In genomic region chr4:76993787-76994641, GRCh38 we compare ENCODE assay signal across 7 cellular contexts. TPM values are rescaled to one million over a fixed set of nuclear protein-coding genes. Genes with fewer than 3 reads are reported as not detected.
A peak's percentile ranks its signal among the peaks of the same experiment; 100 is the strongest.
DNase-seq lines count a peak whose midpoint lies in the region; ATAC-seq and TF ChIP-seq lines count a peak whose summit lies in the region.

No MANE protein-coding gene starts in this region.

- no peaks in the 10 kb centered on the region for H3K27me3 ChIP-seq in dorsolateral prefrontal cortex

- H3K9me3 Mint-ChIP-seq in stimulated activated naive CD8-positive, alpha-beta T cell treated with anti-CD3 and anti-CD28 coated beads, Interleukin-15, amount 100 ng/mL, for 72 hours: peaks cover 5 to 7% of the 10 kb centered on the region in 2 donors

- no peak for TF ChIP-seq CTCF in dorsolateral prefrontal cortex (IDR thresholded peaks at IDR 0.05 in 54 of 56, conservative IDR thresholded peaks at IDR 0.05 in 2 of 56; ENCODE audit: low read depth in 1 of 56, partially characterized antibody in 56 of 56)

- POLR2A ChIA-PET in HEK293T (lab: Yijun Ruan, JAX): interaction anchor here (0.8 kb wide), 1 partner anchor 8 kb away, joined by 3 read pairs; no protein-coding TSS in a partner anchor

- H3K4me1 Mint-ChIP-seq in T-helper 17 cell: peaks cover 31% of the 10 kb centered on the region
- H3K4me1 Mint-ChIP-seq in stimulated activated naive CD8-positive, alpha-beta T cell treated with anti-CD3 and anti-CD28 coated beads, Interleukin-15, amount 100 ng/mL, for 72 hours: peaks cover 64% of the 10 kb centered on the region

- H3K27ac ChIP-seq in dorsolateral prefrontal cortex: peak overlapping the region in 42 of 59 donors; percentile 4 to 79 (median 41)

- DNase-seq in T-helper 17 cell: peak in 1 of 3 donors; percentile 36
- DNase-seq in dorsolateral prefrontal cortex: peak in 1 of 10 donors; percentile 37
- DNase-seq in stimulated activated naive CD8-positive, alpha-beta T cell treated with anti-CD3 and anti-CD28 coated beads, Interleukin-15, amount 100 ng/mL, for 72 hours: peak; percentile 57 to 64
- DNase-seq in AG08396 (ENCODE audit: low spot score): no peak
- DNase-seq in HEK293T (ENCODE audit: extremely low spot score): no peak

- no peaks in the 10 kb centered on the region for H3K27me3 Mint-ChIP-seq in T-helper 17 cell
- H3K27me3 Mint-ChIP-seq in stimulated activated naive CD8-positive, alpha-beta T cell treated with anti-CD3 and anti-CD28 coated beads, Interleukin-15, amount 100 ng/mL, for 72 hours: no peaks in the 10 kb centered on the region

- H3K27ac Mint-ChIP-seq in T-helper 17 cell: peak overlapping the region; percentile 69
- peak overlapping the region; percentile 79 to 87 for H3K27ac Mint-ChIP-seq in stimulated activated naive CD8-positive, alpha-beta T cell treated with anti-CD3 and anti-CD28 coated beads, Interleukin-15, amount 100 ng/mL, for 72 hours

- peaks cover 7% of the 10 kb centered on the region for H3K36me3 Mint-ChIP-seq in T-helper 17 cell (ENCODE audit: low read depth)

- ATAC-seq in GM19395 (IDR thresholded peaks at IDR 0.05; ENCODE audit: unreplicated experiment) (peak; percentile 94), HG03175 (IDR thresholded peaks at IDR 0.05; ENCODE audit: unreplicated experiment) (peak; percentile 91), T-helper 17 cell (peak; percentile 76)
- peak; percentile 89 for ATAC-seq in stimulated activated naive CD8-positive, alpha-beta T cell treated with anti-CD3 and anti-CD28 coated beads, Interleukin-15, amount 100 ng/mL, for 72 hours

- no peak overlapping the region for H3K4me3 ChIP-seq in dorsolateral prefrontal cortex

- intact Hi-C loops in dorsolateral prefrontal cortex (cut with DNase I): loop anchor here in 1 of 2 donors (5.0 kb wide), 1 partner anchor 42 kb away; no protein-coding TSS in a partner anchor

- H3K4me3 Mint-ChIP-seq in T-helper 17 cell: peak overlapping the region; percentile 62
- peak overlapping the region; percentile 59 to 70 for H3K4me3 Mint-ChIP-seq in stimulated activated naive CD8-positive, alpha-beta T cell treated with anti-CD3 and anti-CD28 coated beads, Interleukin-15, amount 100 ng/mL, for 72 hours

- H3K9me3 ChIP-seq in T-helper 17 cell (ENCODE audit: control insufficient read depth, low read length, poor library complexity, severe bottlenecking): no peaks in the 10 kb centered on the region

- CTCF ChIA-PET in HEK293T (lab: Yijun Ruan, JAX): no interaction called here

TF ChIP-seq in HEK293T, 16 proteins besides CTCF, POLR2A, EP300 and RAD21:
- no peak for TF ChIP-seq LEF1 (IDR thresholded peaks at IDR 0.05; ENCODE audit: borderline replicate concordance)
- TF ChIP-seq L3MBTL2 (conservative IDR thresholded peaks at IDR 0.05): no peak
- TF ChIP-seq HDGF (IDR thresholded peaks at IDR 0.05; ENCODE audit: borderline replicate concordance): no peak
- TF ChIP-seq BHLHE40 (IDR thresholded peaks at IDR 0.05; ENCODE audit: borderline replicate concordance): no peak
- no peak for TF ChIP-seq SUZ12 (IDR thresholded peaks at IDR 0.05)
- TF ChIP-seq FOXM1 (IDR thresholded peaks at IDR 0.05; ENCODE audit: borderline replicate concordance): no peak
- TF ChIP-seq ZNF384 (IDR thresholded peaks at IDR 0.05): no peak
- TF ChIP-seq NFRKB (IDR thresholded peaks at IDR 0.05): no peak
- TF ChIP-seq ELF4 (IDR thresholded peaks at IDR 0.05): no peak
- no peak for TF ChIP-seq PKNOX1 (IDR thresholded peaks at IDR 0.05)
- TF ChIP-seq FOXK2 (IDR thresholded peaks at IDR 0.05): no peak
- no peak for TF ChIP-seq ARNT (IDR thresholded peaks at IDR 0.05)
- TF ChIP-seq TARDBP (IDR thresholded peaks at IDR 0.05): no peak
- TF ChIP-seq CTBP1 (IDR thresholded peaks at IDR 0.05; ENCODE audit: borderline replicate concordance): no peak

RNA-seq across cellular contexts. Expression of gene SEPTIN11, which starts 44.5 kb away (rescaled TPM):
- total RNA-seq in T-helper 17 cell: 10 to 100 TPM; 21.4 to 40.3 TPM
- total RNA-seq in dorsolateral prefrontal cortex: 100 to 1,000 TPM; 109 to 284 (median 200) TPM

Comparison
In these comparisons a context has a peak if more than half of its experiments do, and no peak if none do; other contexts are left out.
1. DNase-seq: peak in stimulated activated naive CD8-positive, alpha-beta T cell treated with anti-CD3 and anti-CD28 coated beads, Interleukin-15, amount 100 ng/mL, for 72 hours (2 of 2); none in AG08396 (single experiment) and HEK293T (single experiment).
2. Peak in every context shown above with its lines, with median percentiles within 50 percentile points of each other: ATAC-seq.